8 cellular contexts compared by ENCODE assay signal in the genomic region with DNA sequence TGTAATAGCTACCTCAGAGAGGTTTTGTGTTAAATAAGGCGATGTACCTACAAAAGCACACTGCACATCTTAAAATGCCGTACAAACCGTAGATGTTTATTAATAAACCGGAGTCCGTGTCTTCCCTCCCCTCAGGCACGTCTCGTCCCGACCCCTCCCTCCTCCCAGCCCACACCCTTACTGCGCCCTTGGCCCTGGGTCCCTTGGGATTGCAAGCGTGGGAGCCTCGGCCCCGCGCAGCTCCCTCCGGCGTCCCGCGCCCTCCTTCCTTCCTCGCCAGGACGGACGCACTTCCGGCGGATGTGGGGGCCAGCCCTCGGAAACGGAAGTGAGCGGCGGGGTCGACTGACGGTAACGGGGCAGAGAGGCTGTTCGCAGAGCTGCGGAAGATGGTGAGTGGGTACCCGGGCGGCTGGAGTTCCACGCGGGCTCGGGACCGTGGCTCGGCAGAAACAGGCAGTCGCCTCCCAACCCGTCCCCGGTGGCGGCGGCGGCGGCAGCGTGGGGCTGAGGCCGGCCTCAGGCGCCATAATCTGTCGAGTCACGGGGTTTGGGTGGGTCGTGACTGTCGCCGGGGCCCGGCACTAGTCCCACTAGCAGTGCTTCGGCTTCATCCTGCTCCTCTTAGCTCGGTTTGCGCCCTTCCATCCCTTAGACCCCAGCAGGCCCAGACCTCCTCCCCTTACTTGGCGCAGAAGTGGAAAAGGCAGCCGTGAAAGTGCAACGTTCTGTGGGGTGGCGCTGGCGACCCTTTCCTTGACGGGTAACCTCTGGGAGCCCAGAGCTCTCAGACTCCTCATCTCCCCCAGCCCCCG. TPM values are rescaled to one million over a fixed set of nuclear protein-coding genes. Genes with fewer than 3 reads are reported as not detected.
DNase-seq lines count a peak whose midpoint lies in the region; ATAC-seq and TF ChIP-seq lines count a peak whose summit lies in the region.

A gene with protein sequence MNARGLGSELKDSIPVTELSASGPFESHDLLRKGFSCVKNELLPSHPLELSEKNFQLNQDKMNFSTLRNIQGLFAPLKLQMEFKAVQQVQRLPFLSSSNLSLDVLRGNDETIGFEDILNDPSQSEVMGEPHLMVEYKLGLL (plus strand): TSS at position 335 of the 815 bp plus-strand sequence. CDS start 55 bp downstream, at position 390.

- H3K4me3 ChIP-seq in IMR-90 (ENCODE audit: insufficient read depth, low read depth, low read length): peak within 1 kb of the TSS; percentile 93
- H3K4me3 ChIP-seq in Panc1 (ENCODE audit: low read depth in 2 of 2, low read length in 2 of 2): peak within 1 kb of the TSS; percentile 94 to 96
- H3K4me3 ChIP-seq in muscle layer of colon (ENCODE audit: low read depth in 1 of 2, low read length in 2 of 2): peak within 1 kb of the TSS; percentile 83 to 98

- no TSS peak for BruUV-seq in IMR-90 (replicated peaks; lab: Mats Ljungman, UMichigan)
- BruUV-seq in Panc1 (replicated peaks; lab: Mats Ljungman, UMichigan): no TSS peak

- peak within 1 kb of the TSS; percentile 90 for H3K27ac ChIP-seq in IMR-90 (ENCODE audit: insufficient read depth, low read length)
- H3K27ac ChIP-seq in Panc1 (ENCODE audit: low read length): peak within 1 kb of the TSS; percentile 97
- peak within 1 kb of the TSS; percentile 95 for H3K27ac ChIP-seq in muscle layer of colon (ENCODE audit: low read depth, low read length)

- no peaks in the 10 kb centered on the region for H3K27me3 ChIP-seq in IMR-90 (ENCODE audit: control insufficient read depth, insufficient read depth, low read length)
- no peaks in the 10 kb centered on the region for H3K27me3 ChIP-seq in Panc1 (ENCODE audit: control insufficient read depth, insufficient read depth, low read length)
- no peaks in the 10 kb centered on the region for H3K27me3 ChIP-seq in muscle layer of colon (ENCODE audit: control insufficient read depth in 1 of 2, insufficient read depth in 2 of 2, low read length in 2 of 2)

- peak; percentile 69 for DNase-seq in DMS153 treated with DMSO at 0.1 percent for 48 hours (lab: John Stamatoyannopoulos, UW; ENCODE audit: unreplicated experiment)
- DNase-seq in IMR-90: peak; percentile 95
- DNase-seq in Panc1 (ENCODE audit: low read depth, low spot score): no peak
- peak; percentile 94 to 95 for DNase-seq in activated T-cell treated with anti-CD3 and anti-CD28 coated beads, Interleukin-2, amount 50 U/mL, for 48 hours
- peak; percentile 90 for DNase-seq in stimulated activated CD8-positive, alpha-beta memory T cell treated with anti-CD3 and anti-CD28 coated beads, Interleukin-7, amount 100 ng/mL, for 24 hours (ENCODE audit: low read depth)

- peak within 1 kb of the TSS; percentile 88 for H2BK120ac ChIP-seq in IMR-90 (ENCODE audit: low read depth, low read length)

- CTCF ChIA-PET in IMR-90 (lab: Yijun Ruan, JAX): interaction anchor here (1.0 kb wide), 1 partner anchor 267 kb away, joined by 3 read pairs; no protein-coding TSS in a partner anchor
- CTCF ChIA-PET in Panc1 (lab: Charles Lee): interaction anchor here (0.9 kb wide), 1 partner anchor 138 kb away, joined by 6 read pairs; no protein-coding TSS in a partner anchor

- intact Hi-C loops in IMR-90 (cut with micrococcal nuclease): loop anchor here (2.0 to 10.0 kb wide), 6 partner anchors 127 to 614 kb away; a partner anchor contains a TSS
- intact Hi-C loops in Panc1 (cut with micrococcal nuclease; ENCODE audit: unreplicated experiment): no loop called here

- peak within 1 kb of the TSS; percentile 80; the same call in 1 of the 2 replicates for H2BK20ac ChIP-seq in IMR-90 (ENCODE audit: low read depth, low read length)

- peak within 1 kb of the TSS; percentile 100 for H3K23ac ChIP-seq in IMR-90 (ENCODE audit: low read depth, low read length)

- H2BK5ac ChIP-seq in IMR-90 (ENCODE audit: low read depth, low read length, poor library complexity, severe bottlenecking): peak within 1 kb of the TSS; percentile 97

- peak; percentile 79 for ATAC-seq in GM21526 (IDR thresholded peaks at IDR 0.05; ENCODE audit: low FRiP score, unreplicated experiment)
- peak; percentile 80 for ATAC-seq in IMR-90 (ENCODE audit: low read depth)
- ATAC-seq in Panc1: peak; percentile 100
- peak; percentile 98 for ATAC-seq in esophagus mucosa

- peak; percentile 97 for TF ChIP-seq POLR2A in IMR-90 (IDR thresholded peaks at IDR 0.05; ENCODE audit: low read depth, low read length)

- H2BK15ac ChIP-seq in IMR-90 (ENCODE audit: low read depth, low read length): peak within 1 kb of the TSS; percentile 65; the same call in 1 of the 3 replicates

- peak within 1 kb of the TSS; percentile 88 for H3K4me2 ChIP-seq in IMR-90 (ENCODE audit: low read depth, low read length)

- no peaks in the 10 kb centered on the region for H3K9me3 ChIP-seq in IMR-90 (ENCODE audit: control insufficient read depth, insufficient read depth, low read length)
- H3K9me3 ChIP-seq in Panc1 (ENCODE audit: control insufficient read depth, insufficient read depth, low read depth, low read length): no peaks in the 10 kb centered on the region
- no peaks in the 10 kb centered on the region for H3K9me3 ChIP-seq in muscle layer of colon (ENCODE audit: low read length)

- peaks cover 11% of the 10 kb centered on the region for H3K36me3 ChIP-seq in IMR-90 (ENCODE audit: control insufficient read depth, insufficient read depth, low read length)
- H3K36me3 ChIP-seq in Panc1 (ENCODE audit: control insufficient read depth, insufficient read depth, low read length): peaks cover 28% of the 10 kb centered on the region
- H3K36me3 ChIP-seq in muscle layer of colon (ENCODE audit: insufficient read depth, low read length): peaks cover 17% of the 10 kb centered on the region

- H4K20me1 ChIP-seq in IMR-90 (ENCODE audit: insufficient read depth, low read length): peaks cover 18% of the 10 kb centered on the region; the same call in 1 of the 2 replicates

- in situ Hi-C loops in IMR-90 (cut with MboI; ENCODE audit: low sequenced_read_pairs): no loop called here
- in situ Hi-C loops in Panc1 (cut with HindIII; ENCODE audit: low pct_unique_long_range_greater_than_20kb, low sequenced_read_pairs): no loop called here

- peaks cover 8% of the 10 kb centered on the region for H3K4me1 ChIP-seq in IMR-90 (ENCODE audit: control insufficient read depth, insufficient read depth, low read length)
- peaks cover 23% of the 10 kb centered on the region for H3K4me1 ChIP-seq in Panc1 (ENCODE audit: control insufficient read depth, insufficient read depth, low read length)
- H3K4me1 ChIP-seq in muscle layer of colon (ENCODE audit: insufficient read depth, low read length): peaks cover 32% of the 10 kb centered on the region

- H4K91ac ChIP-seq in IMR-90 (ENCODE audit: insufficient read depth, low read depth, low read length): peak within 1 kb of the TSS; percentile 97

- TF ChIP-seq RAD21 in IMR-90 (IDR thresholded peaks at IDR 0.05; ENCODE audit: low read length): peak; percentile 25; the same call in 1 of the 2 replicates

- peak within 1 kb of the TSS; percentile 99 for H3K4ac ChIP-seq in IMR-90 (ENCODE audit: low read depth, low read length)

- POLR2A ChIA-PET in IMR-90 (lab: Charles Lee; ENCODE audit: unreplicated experiment): interaction anchor here (0.6 kb wide), 2 partner anchors 138 to 358 kb away, joined by 3 to 19 read pairs; no protein-coding TSS in a partner anchor
- POLR2A ChIA-PET in Panc1 (lab: Charles Lee): interaction anchor here (0.6 kb wide), 1 partner anchor 11 kb away, joined by 5 read pairs; no protein-coding TSS in a partner anchor

- peak within 1 kb of the TSS; percentile 99 for H2AK5ac ChIP-seq in IMR-90 (ENCODE audit: low read depth, low read length)

- peaks cover 14 to 51% of the 10 kb centered on the region in 2 experiments for H3K79me1 ChIP-seq in IMR-90 (ENCODE audit: low read depth in 1 of 2, low read length in 2 of 2)

- WGBS in IMR-90 (ENCODE audit: extremely low coverage in 2 of 2, insufficient read length in 1 of 2), 2 experiments: 0% methylated on average over 22 of the region's 64 CpGs; no CpG with 5 or more reads in 1 of the 2 experiments

- H3K9ac ChIP-seq in IMR-90 (ENCODE audit: low read depth, low read length): peak within 1 kb of the TSS; percentile 98
- H3K9ac ChIP-seq in muscle layer of colon (ENCODE audit: low read length): peak within 1 kb of the TSS; percentile 98

- dilution Hi-C loops in IMR-90 (cut with HindIII; ENCODE audit: low sequenced_read_pairs, unreplicated experiment): no loop called here

- H3K18ac ChIP-seq in IMR-90 (ENCODE audit: low read depth, low read length): peak within 1 kb of the TSS; percentile 88

- H4K8ac ChIP-seq in IMR-90 (ENCODE audit: low read depth in 2 of 2, low read length in 2 of 2): peak within 1 kb of the TSS; percentile 92 to 99

- peak within 1 kb of the TSS; percentile 98 for H2AK9ac ChIP-seq in IMR-90 (replicated peaks; ENCODE audit: low read depth, low read length, poor library complexity)

- H4K5ac ChIP-seq in IMR-90 (ENCODE audit: low read depth, low read length): peak within 1 kb of the TSS; percentile 90

- peak within 1 kb of the TSS; percentile 99 for H3K14ac ChIP-seq in IMR-90 (replicated peaks; ENCODE audit: low read depth, low read length)

- H3K56ac ChIP-seq in IMR-90 (ENCODE audit: extremely low read depth, insufficient read depth, low read length): peak within 1 kb of the TSS; percentile 99

- peak within 1 kb of the TSS; percentile 96 for H2AFZ ChIP-seq in IMR-90 (replicated peaks; ENCODE audit: low read length, poor library complexity)

- H3K9me1 ChIP-seq in IMR-90 (ENCODE audit: insufficient read depth, low read length): peaks cover 5% of the 10 kb centered on the region; the same call in 1 of the 2 replicates

- TF ChIP-seq CTCF in IMR-90 (conservative IDR thresholded peaks at IDR 0.05; ENCODE audit: low read depth, low read length) (no peak), Panc1 (IDR thresholded peaks at IDR 0.05) (no peak)

TF ChIP-seq in IMR-90, 13 proteins besides CTCF, POLR2A, EP300 and RAD21 (continues in another document):
- TF ChIP-seq, protein P1, sequence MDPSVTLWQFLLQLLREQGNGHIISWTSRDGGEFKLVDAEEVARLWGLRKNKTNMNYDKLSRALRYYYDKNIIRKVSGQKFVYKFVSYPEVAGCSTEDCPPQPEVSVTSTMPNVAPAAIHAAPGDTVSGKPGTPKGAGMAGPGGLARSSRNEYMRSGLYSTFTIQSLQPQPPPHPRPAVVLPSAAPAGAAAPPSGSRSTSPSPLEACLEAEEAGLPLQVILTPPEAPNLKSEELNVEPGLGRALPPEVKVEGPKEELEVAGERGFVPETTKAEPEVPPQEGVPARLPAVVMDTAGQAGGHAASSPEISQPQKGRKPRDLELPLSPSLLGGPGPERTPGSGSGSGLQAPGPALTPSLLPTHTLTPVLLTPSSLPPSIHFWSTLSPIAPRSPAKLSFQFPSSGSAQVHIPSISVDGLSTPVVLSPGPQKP (IDR thresholded peaks at IDR 0.05; ENCODE audit: borderline replicate concordance, low read depth, low read length): peak; percentile 67; the same call in 1 of the 2 replicates
- TF ChIP-seq MAFK (IDR thresholded peaks at IDR 0.05; ENCODE audit: low read depth, low read length): no peak
- TF ChIP-seq BHLHE40 (IDR thresholded peaks at IDR 0.05; ENCODE audit: low read depth, low read length): no peak

RNA-seq across cellular contexts. Expression of the gene that starts here (rescaled TPM):
- 60.2 and 117 TPM in 2 replicates for total RNA-seq in IMR-90 (2012; rRNA removed)
- polyA plus RNA-seq in IMR-90 (2012; rRNA removed): 54.0 and 68.4 TPM in 2 replicates
- 8.4 and 14.3 TPM in 2 replicates for polyA plus RNA-seq in IMR-90 (2012; cell fraction: cytosol; rRNA removed)
- 1.6 and 18.6 TPM in 2 replicates for polyA plus RNA-seq in IMR-90 (2012; cell fraction: nucleus; rRNA removed; ENCODE audit: low replicate concordance)
- 92.0 TPM for total RNA-seq in Panc1 (2021; ENCODE audit: unreplicated experiment)
- 63.0 TPM for polyA plus RNA-seq in Panc1 (2012; ENCODE audit: insufficient read length)
- total RNA-seq in esophagus mucosa: 55.2 TPM
